Comparison of ENCODE assay signal across 1 cellular context in the genomic region with DNA sequence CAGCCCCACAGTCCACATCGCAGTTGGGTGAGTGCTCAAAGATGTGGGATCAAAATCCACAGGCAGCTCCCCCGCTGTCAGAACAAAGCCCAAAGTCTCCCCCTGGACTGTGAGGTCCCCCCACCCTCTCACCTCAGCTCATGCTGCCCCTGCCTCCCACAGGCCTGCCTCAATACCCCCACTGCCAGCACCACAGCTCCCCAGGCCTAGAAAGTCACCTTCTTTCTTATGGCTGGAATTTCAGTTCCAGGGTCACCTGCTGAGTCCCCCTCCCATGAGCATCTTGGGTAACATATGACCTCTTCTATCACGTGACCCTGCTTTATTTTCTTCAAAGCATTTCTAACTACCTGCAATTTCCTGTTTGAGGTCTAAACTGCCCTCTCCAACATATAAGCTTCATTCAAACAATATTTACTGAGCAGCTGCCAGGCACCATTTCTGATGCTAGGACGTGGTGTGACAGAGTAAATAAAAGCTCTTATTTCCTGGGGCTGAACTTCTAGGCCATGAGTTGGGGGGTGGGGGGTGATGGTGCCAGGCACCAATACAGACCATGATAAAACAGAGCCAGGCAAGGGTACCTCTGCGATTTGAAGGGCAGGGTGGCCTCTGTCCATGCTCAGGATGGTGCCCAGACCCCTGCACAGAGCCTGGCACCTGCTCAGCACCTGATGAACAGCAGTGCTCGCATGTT.
A peak's percentile ranks its signal among the peaks of the same experiment; 100 is the strongest.
TF ChIP-seq lines count a peak whose summit lies in the region.

No MANE protein-coding gene starts in this region.

TF ChIP-seq in H1, 55 proteins besides CTCF, POLR2A, EP300 and RAD21:
- TF ChIP-seq POU5F1 (IDR thresholded peaks at IDR 0.05; ENCODE audit: low read depth, low read length) (no peak), TAF1 (IDR thresholded peaks at IDR 0.05; ENCODE audit: low read depth, low read length) (no peak), CTBP2 (IDR thresholded peaks at IDR 0.05; ENCODE audit: borderline replicate concordance, insufficient read depth, insufficient read length, low read length) (no peak)
- TF ChIP-seq, protein P1, sequence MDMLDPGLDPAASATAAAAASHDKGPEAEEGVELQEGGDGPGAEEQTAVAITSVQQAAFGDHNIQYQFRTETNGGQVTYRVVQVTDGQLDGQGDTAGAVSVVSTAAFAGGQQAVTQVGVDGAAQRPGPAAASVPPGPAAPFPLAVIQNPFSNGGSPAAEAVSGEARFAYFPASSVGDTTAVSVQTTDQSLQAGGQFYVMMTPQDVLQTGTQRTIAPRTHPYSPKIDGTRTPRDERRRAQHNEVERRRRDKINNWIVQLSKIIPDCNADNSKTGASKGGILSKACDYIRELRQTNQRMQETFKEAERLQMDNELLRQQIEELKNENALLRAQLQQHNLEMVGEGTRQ (IDR thresholded peaks at IDR 0.05; ENCODE audit: low read length) = peak; percentile 70
TF ChIP-seq in H1: peak in this region for 1.
